ENCODE assay signal across 8 cellular contexts in the genomic region with DNA sequence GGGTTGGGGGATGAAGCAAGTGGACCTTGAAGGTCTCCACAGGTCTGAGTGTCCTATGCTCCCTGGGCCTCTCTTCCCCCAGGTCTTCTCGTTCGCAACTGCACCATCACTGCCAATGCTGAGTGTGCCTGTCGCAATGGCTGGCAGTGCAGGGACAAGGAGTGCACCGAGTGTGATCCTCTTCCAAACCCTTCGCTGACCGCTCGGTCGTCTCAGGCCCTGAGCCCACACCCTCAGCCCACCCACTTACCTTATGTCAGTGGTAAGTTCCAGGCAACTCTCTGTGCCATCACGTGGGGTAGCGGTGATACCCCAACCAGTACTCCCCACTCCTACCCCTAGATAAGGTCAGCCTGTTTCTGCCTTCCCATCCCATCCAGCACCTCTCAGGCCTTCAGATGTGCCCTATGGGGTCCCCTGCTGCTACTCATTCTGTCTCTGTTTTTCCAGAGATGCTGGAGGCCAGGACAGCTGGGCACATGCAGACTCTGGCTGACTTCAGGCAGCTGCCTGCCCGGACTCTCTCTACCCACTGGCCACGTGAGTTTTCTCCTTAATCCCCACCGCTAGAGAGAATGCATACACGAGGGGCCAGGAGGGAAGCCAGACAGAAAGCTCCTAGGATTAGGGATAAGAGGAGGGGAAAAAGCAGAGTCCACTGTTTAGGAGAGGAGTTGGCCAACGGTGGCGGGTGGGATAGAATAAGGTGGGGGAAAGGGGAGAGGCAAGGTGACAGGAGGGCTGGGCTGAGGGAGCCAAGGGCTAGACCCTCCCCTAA. TPM values are rescaled to one million over a fixed set of nuclear protein-coding genes. Genes with fewer than 3 reads are reported as not detected.
DNase-seq lines count a peak whose midpoint lies in the region; ATAC-seq, FAIRE-seq and TF ChIP-seq lines count a peak whose summit lies in the region.

No MANE protein-coding gene starts in this region.

- H3K9me3 ChIP-seq in adrenal gland (replicated peaks in 1 of 3) (no peaks in the 10 kb centered on the region), HepG2 (ENCODE audit: low read length) (no peaks in the 10 kb centered on the region)

- FAIRE-seq in HepG2 (lab: Jason Lieb, UNC): no peak

- TF ChIP-seq POLR2A in adrenal gland (IDR thresholded peaks at IDR 0.05): no peak
- TF ChIP-seq POLR2A in HepG2 (IDR thresholded peaks at IDR 0.05; ENCODE audit: insufficient read depth in 1 of 2, low read depth in 2 of 2, low read length in 2 of 2): no peak

- no peak for TF ChIP-seq RAD21 in HepG2 (CRISPR knock-in tag; IDR thresholded peaks at IDR 0.05)

- DNase-seq in T-helper 1 cell (no peak), adrenal gland (peak in 2 of 7 donors; percentile 14 to 49), HepG2 (ENCODE audit: low spot score) (no peak), NCI-H2171 treated with DMSO at 0.1 percent for 48 hours (lab: John Stamatoyannopoulos, UW) (no peak), dermis blood vessel endothelial cell (no peak), T1000 (lab: John Stamatoyannopoulos, UW) (no peak)

- intact Hi-C loops in adrenal gland (cut with DNase I) (loop anchor here in 1 of 2 donors (5.0 kb wide), 1 partner anchor 63 kb away; no protein-coding TSS in a partner anchor), HepG2 (cut with micrococcal nuclease; ENCODE audit: unreplicated experiment) (no loop called here)

- no peaks in the 10 kb centered on the region for H3K27me3 Mint-ChIP-seq in T-helper 1 cell treated with Interleukin-12 subunit alpha and Interleukin-12 subunit beta and Interleukin-4 antibody, amounts not matched to agents 30 μg/mL and 1 μg/mL, for 36 hours (ENCODE audit: low read depth)

- 77 to 79% (median 78%) methylated on average over 16 of the region's 16 CpGs for WGBS in adrenal gland, 4 donors
- 88% methylated on average over 16 of the region's 16 CpGs for WGBS in HepG2 (ENCODE audit: low lambda C conversion rate)

- no TSS peak for BruUV-seq in HepG2 (replicated peaks; lab: Mats Ljungman, UMichigan)

- peaks cover 67% of the 10 kb centered on the region for H3K36me3 Mint-ChIP-seq in T-helper 1 cell treated with Interleukin-12 subunit alpha and Interleukin-12 subunit beta and Interleukin-4 antibody, amounts not matched to agents 30 μg/mL and 1 μg/mL, for 36 hours (ENCODE audit: low read depth)

- H3K9ac ChIP-seq in HepG2 (ENCODE audit: insufficient read depth, low read depth, low read length): no peak overlapping the region

- peak overlapping the region; percentile 98 for H3K4me3 Mint-ChIP-seq in T-helper 1 cell treated with Interleukin-12 subunit alpha and Interleukin-12 subunit beta and Interleukin-4 antibody, amounts not matched to agents 30 μg/mL and 1 μg/mL, for 36 hours

- no peaks in the 10 kb centered on the region for H3K9me3 Mint-ChIP-seq in T-helper 1 cell treated with Interleukin-12 subunit alpha and Interleukin-12 subunit beta and Interleukin-4 antibody, amounts not matched to agents 30 μg/mL and 1 μg/mL, for 36 hours

- H3K4me1 ChIP-seq in adrenal gland (replicated peaks in 1 of 2) (peaks cover 21 to 23% of the 10 kb centered on the region in 2 donors), HepG2 (ENCODE audit: insufficient read depth, low read length) (peaks cover 47% of the 10 kb centered on the region)

- H3K27ac ChIP-seq in adrenal gland: peak overlapping the region in 3 of 5 donors; percentile 92 to 98 (median 95)
- H3K27ac ChIP-seq in HepG2 (ENCODE audit: extremely low read length, insufficient read depth, low read length): peak overlapping the region; percentile 90
- H3K27ac ChIP-seq in temporal lobe (ENCODE audit: low read depth, low read length): peak overlapping the region; percentile 94

- H4K20me1 ChIP-seq in HepG2 (ENCODE audit: insufficient read depth, low read length): no peaks in the 10 kb centered on the region

- no peak overlapping the region for H2AFZ ChIP-seq in HepG2 (ENCODE audit: low read length)

- H3K36me3 ChIP-seq in adrenal gland (replicated peaks in 1 of 2) (peaks cover 0 to 20% of the 10 kb centered on the region in 2 donors), HepG2 (replicated peaks in 1 of 2; ENCODE audit: control insufficient read depth in 1 of 2, insufficient read depth in 2 of 2, low read length in 2 of 2) (peaks cover 0 to 5% of the 10 kb centered on the region in 2 experiments; a peak in 3 of 5 replicates)

- in situ Hi-C loops in HepG2 (cut with HindIII; ENCODE audit: extremely low pct_ligation_motif_present, low pct_unique_long_range_greater_than_20kb): loop anchor here (25.0 kb wide), 1 partner anchor 388 kb away; no protein-coding TSS in a partner anchor

- peak overlapping the region; percentile 95 for H3K4me2 ChIP-seq in HepG2 (ENCODE audit: low read depth, low read length)

- H3K4me1 Mint-ChIP-seq in T-helper 1 cell treated with Interleukin-12 subunit alpha and Interleukin-12 subunit beta and Interleukin-4 antibody, amounts not matched to agents 30 μg/mL and 1 μg/mL, for 36 hours (ENCODE audit: low read depth): peaks cover 60% of the 10 kb centered on the region

- TF ChIP-seq EP300 in HepG2 (IDR thresholded peaks at IDR 0.05; ENCODE audit: low read depth in 2 of 2, low read length in 2 of 2): no peak
- no peak for TF ChIP-seq EP300 in HepG2 (CRISPR knock-in tag; IDR thresholded peaks at IDR 0.05; ENCODE audit: borderline replicate concordance)

- no peak for ATAC-seq in HepG2

- H3K4me3 ChIP-seq in adrenal gland (peak overlapping the region in 2 of 4 donors; percentile 59 to 83), HepG2 (replicated peaks in 1 of 3; ENCODE audit: insufficient read depth in 1 of 3, low read depth in 2 of 3, low read length in 3 of 3) (no peak overlapping the region; a peak in 1 of 6 replicates)

- peaks cover 4% of the 10 kb centered on the region for H3K79me2 ChIP-seq in HepG2 (ENCODE audit: insufficient read depth, low read length)

- CTCF ChIA-PET in HepG2 (lab: Yijun Ruan, JAX; ENCODE audit: low intra/inter-chr PET ratio, low total read pairs): no interaction called here

- POLR2A ChIA-PET in HepG2 (lab: Yijun Ruan, JAX): interaction anchor here (1.3 to 4.0 kb wide), 8 partner anchors 9 to 114 kb away, joined by 3 to 68 read pairs (median 14); a partner anchor contains a TSS

- H3K27me3 ChIP-seq in adrenal gland (no peaks in the 10 kb centered on the region), HepG2 (ENCODE audit: control insufficient read depth in 1 of 2, insufficient read depth in 2 of 2, low read length in 2 of 2) (no peaks in the 10 kb centered on the region; a peak in 1 of 5 replicates)

- H3K27ac Mint-ChIP-seq in T-helper 1 cell treated with Interleukin-12 subunit alpha and Interleukin-12 subunit beta and Interleukin-4 antibody, amounts not matched to agents 30 μg/mL and 1 μg/mL, for 36 hours: peak overlapping the region; percentile 97

- TF ChIP-seq CTCF in adrenal gland (IDR thresholded peaks at IDR 0.05): no peak
- no peak for TF ChIP-seq CTCF in HepG2 (CRISPR knock-in tag; IDR thresholded peaks at IDR 0.05)

RNA-seq across cellular contexts. Expression of a gene that starts 1.6 kb away (rescaled TPM):
- 10 to 100 TPM; 19.4 to 42.4 (median 35.7) TPM for total RNA-seq in adrenal gland
- polyA plus RNA-seq in adrenal gland: 10 to 100 TPM; 13.8 to 41.6 (median 26.5) TPM
- total RNA-seq in HepG2 (2016; rRNA removed; fragmentation: Illumina TruSeq; extraction: Trizol): 3.2 and 10.0 TPM in 2 replicates
- 1.6 and 1.7 TPM in 2 replicates for total RNA-seq in HepG2 (2016; cell fraction: cytosol; rRNA removed; fragmentation: Illumina TruSeq; extraction: Trizol; ENCODE audit: low read depth)
- 3.4 and 9.9 TPM in 2 replicates for total RNA-seq in HepG2 (2016; cell fraction: insoluble cytoplasmic fraction; rRNA removed; fragmentation: Illumina TruSeq; extraction: Trizol)
- 1.8 and 2.5 TPM in 2 replicates for total RNA-seq in HepG2 (2016; cell fraction: membrane; rRNA removed; fragmentation: Illumina TruSeq; extraction: Trizol)
- 9.2 and 10.0 TPM in 2 replicates for total RNA-seq in HepG2 (2016; cell fraction: nucleus; rRNA removed; fragmentation: Illumina TruSeq; extraction: Trizol)
- polyA plus RNA-seq in HepG2 (2011; rRNA removed): 14.0 and 14.5 TPM in 2 replicates
- 10.0 and 15.1 TPM in 2 replicates for polyA plus RNA-seq in HepG2 (2011; cell fraction: cytosol; rRNA removed)
- polyA plus RNA-seq in HepG2 (2011; cell fraction: nucleus; rRNA removed): 23.3 and 24.2 TPM in 2 replicates
- polyA plus RNA-seq in HepG2 (2012): 4.2 and 4.3 TPM in 2 replicates
- polyA plus RNA-seq in HepG2 (2016; cell fraction: cytosol; fragmentation: Illumina TruSeq; extraction: Trizol; ENCODE audit: low read depth): 1.7 TPM in 2 replicates
- polyA plus RNA-seq in HepG2 (2016; cell fraction: insoluble cytoplasmic fraction; fragmentation: Illumina TruSeq; extraction: Trizol; ENCODE audit: low read depth): 3.3 and 4.4 TPM in 2 replicates
- polyA plus RNA-seq in HepG2 (2016; cell fraction: membrane; fragmentation: Illumina TruSeq; extraction: Trizol; ENCODE audit: low read depth): 2.9 and 3.9 TPM in 2 replicates
- polyA plus RNA-seq in HepG2 (2016; cell fraction: nucleus; fragmentation: Illumina TruSeq; extraction: Trizol; ENCODE audit: insufficient read depth, low read depth): 12.3 and 14.0 TPM in 2 replicates
- 0.84 and 17.6 TPM in 2 replicates for polyA minus RNA-seq in HepG2 (2011; rRNA and poly(A)+ RNA removed; ENCODE audit: low replicate concordance)
- 3.3 and 3.5 TPM in 2 replicates for polyA minus RNA-seq in HepG2 (2011; cell fraction: cytosol; rRNA and poly(A)+ RNA removed)
- 14.5 and 16.5 TPM in 2 replicates for polyA minus RNA-seq in HepG2 (2011; cell fraction: nucleus; rRNA and poly(A)+ RNA removed)
- 0.98 TPM for total RNA-seq in temporal lobe
- total RNA-seq in dermis blood vessel endothelial cell: 23.0 and 26.1 TPM in 2 replicates

RNA-seq across cellular contexts. Expression of a gene that starts 5.5 kb away (rescaled TPM):
- total RNA-seq in adrenal gland: 1 to 10 TPM in 2 of 8 donors, under 1 TPM in 5, not detected in 1; 0.18 to 8.9 (median 0.55) TPM
- 1 to 10 TPM in 2 of 3 donors, under 1 TPM in 1; 0.77 to 2.1 (median 1.1) TPM for polyA plus RNA-seq in adrenal gland
- total RNA-seq in HepG2 (2016; rRNA removed; fragmentation: Illumina TruSeq; extraction: Trizol): not detected in 2 replicates
- total RNA-seq in HepG2 (2016; cell fraction: cytosol; rRNA removed; fragmentation: Illumina TruSeq; extraction: Trizol; ENCODE audit: low read depth): not detected in 2 replicates
- total RNA-seq in HepG2 (2016; cell fraction: insoluble cytoplasmic fraction; rRNA removed; fragmentation: Illumina TruSeq; extraction: Trizol): not detected in 2 replicates
- total RNA-seq in HepG2 (2016; cell fraction: membrane; rRNA removed; fragmentation: Illumina TruSeq; extraction: Trizol): not detected in 2 replicates
- not detected in 2 replicates for total RNA-seq in HepG2 (2016; cell fraction: nucleus; rRNA removed; fragmentation: Illumina TruSeq; extraction: Trizol)
- 0.12 and 0.18 TPM in 2 replicates for polyA plus RNA-seq in HepG2 (2011; rRNA removed)
- 0.05 and 0.15 TPM in 2 replicates for polyA plus RNA-seq in HepG2 (2011; cell fraction: cytosol; rRNA removed)
- not detected in 2 replicates for polyA plus RNA-seq in HepG2 (2011; cell fraction: nucleus; rRNA removed)
- polyA plus RNA-seq in HepG2 (2012): 0.17 TPM in 1 of 2 replicates, not detected in the other
- polyA plus RNA-seq in HepG2 (2016; cell fraction: cytosol; fragmentation: Illumina TruSeq; extraction: Trizol; ENCODE audit: low read depth): not detected in 2 replicates
- polyA plus RNA-seq in HepG2 (2016; cell fraction: insoluble cytoplasmic fraction; fragmentation: Illumina TruSeq; extraction: Trizol; ENCODE audit: low read depth): not detected in 2 replicates
- polyA plus RNA-seq in HepG2 (2016; cell fraction: membrane; fragmentation: Illumina TruSeq; extraction: Trizol; ENCODE audit: low read depth): not detected in 2 replicates
- not detected in 2 replicates for polyA plus RNA-seq in HepG2 (2016; cell fraction: nucleus; fragmentation: Illumina TruSeq; extraction: Trizol; ENCODE audit: insufficient read depth, low read depth)
- polyA minus RNA-seq in HepG2 (2011; rRNA and poly(A)+ RNA removed; ENCODE audit: low replicate concordance): 0.18 and 0.23 TPM in 2 replicates
- not detected in 2 replicates for polyA minus RNA-seq in HepG2 (2011; cell fraction: cytosol; rRNA and poly(A)+ RNA removed)
- not detected in 2 replicates for polyA minus RNA-seq in HepG2 (2011; cell fraction: nucleus; rRNA and poly(A)+ RNA removed)
- 0.25 TPM for total RNA-seq in temporal lobe
- not detected in 2 replicates for total RNA-seq in dermis blood vessel endothelial cell

RNA-seq across cellular contexts. Expression of a gene that starts 20.2 kb away (rescaled TPM):
- total RNA-seq in adrenal gland (10 to 100 TPM in 3 of 8 donors, 1 to 10 TPM in 5; 5.1 to 16.8 (median 9.1) TPM), HepG2 (2016; rRNA removed; fragmentation: Illumina TruSeq; extraction: Trizol) (0.45 and 2.5 TPM in 2 replicates), temporal lobe (0.98 TPM), dermis blood vessel endothelial cell (0.51 and 4.1 TPM in 2 replicates)
- polyA plus RNA-seq in adrenal gland (10 to 100 TPM in 1 of 3 donors, 1 to 10 TPM in 2; 7.3 to 26.7 (median 9.6) TPM), HepG2 (2011; rRNA removed) (7.4 and 8.0 TPM in 2 replicates)
- 0.81 TPM in 1 of 2 replicates, not detected in the other for total RNA-seq in HepG2 (2016; cell fraction: cytosol; rRNA removed; fragmentation: Illumina TruSeq; extraction: Trizol; ENCODE audit: low read depth)
- 0.97 and 3.1 TPM in 2 replicates for total RNA-seq in HepG2 (2016; cell fraction: insoluble cytoplasmic fraction; rRNA removed; fragmentation: Illumina TruSeq; extraction: Trizol)
- total RNA-seq in HepG2 (2016; cell fraction: membrane; rRNA removed; fragmentation: Illumina TruSeq; extraction: Trizol): 0.59 and 0.68 TPM in 2 replicates
- 5.5 and 5.9 TPM in 2 replicates for total RNA-seq in HepG2 (2016; cell fraction: nucleus; rRNA removed; fragmentation: Illumina TruSeq; extraction: Trizol)
- polyA plus RNA-seq in HepG2 (2011; cell fraction: cytosol; rRNA removed): 2.5 and 2.8 TPM in 2 replicates
- 25.6 and 29.4 TPM in 2 replicates for polyA plus RNA-seq in HepG2 (2011; cell fraction: nucleus; rRNA removed)
- polyA plus RNA-seq in HepG2 (2012): 3.2 and 3.5 TPM in 2 replicates
- polyA plus RNA-seq in HepG2 (2016; cell fraction: cytosol; fragmentation: Illumina TruSeq; extraction: Trizol; ENCODE audit: low read depth): 0.18 and 0.24 TPM in 2 replicates
- 1.4 and 2.2 TPM in 2 replicates for polyA plus RNA-seq in HepG2 (2016; cell fraction: insoluble cytoplasmic fraction; fragmentation: Illumina TruSeq; extraction: Trizol; ENCODE audit: low read depth)
- 0.49 and 0.91 TPM in 2 replicates for polyA plus RNA-seq in HepG2 (2016; cell fraction: membrane; fragmentation: Illumina TruSeq; extraction: Trizol; ENCODE audit: low read depth)
- polyA plus RNA-seq in HepG2 (2016; cell fraction: nucleus; fragmentation: Illumina TruSeq; extraction: Trizol; ENCODE audit: insufficient read depth, low read depth): 12.1 and 15.4 TPM in 2 replicates
- 5.9 and 16.5 TPM in 2 replicates for polyA minus RNA-seq in HepG2 (2011; rRNA and poly(A)+ RNA removed; ENCODE audit: low replicate concordance)
- polyA minus RNA-seq in HepG2 (2011; cell fraction: cytosol; rRNA and poly(A)+ RNA removed): 0.99 and 1.8 TPM in 2 replicates
- polyA minus RNA-seq in HepG2 (2011; cell fraction: nucleus; rRNA and poly(A)+ RNA removed): 9.4 and 13.9 TPM in 2 replicates

RNA-seq across cellular contexts. Expression of a gene that starts 42.8 kb away (rescaled TPM):
- total RNA-seq in adrenal gland: 100 to 1,000 TPM in 5 of 8 donors, 10 to 100 TPM in 3; 64.7 to 221 (median 145) TPM
- polyA plus RNA-seq in adrenal gland: 100 to 1,000 TPM in 1 of 3 donors, 10 to 100 TPM in 2; 67.2 to 161 (median 83.3) TPM
- total RNA-seq in HepG2 (2016; rRNA removed; fragmentation: Illumina TruSeq; extraction: Trizol): 278 and 343 TPM in 2 replicates
- total RNA-seq in HepG2 (2016; cell fraction: cytosol; rRNA removed; fragmentation: Illumina TruSeq; extraction: Trizol; ENCODE audit: low read depth): 189 and 218 TPM in 2 replicates
- total RNA-seq in HepG2 (2016; cell fraction: insoluble cytoplasmic fraction; rRNA removed; fragmentation: Illumina TruSeq; extraction: Trizol): 286 and 361 TPM in 2 replicates
- total RNA-seq in HepG2 (2016; cell fraction: membrane; rRNA removed; fragmentation: Illumina TruSeq; extraction: Trizol): 199 and 207 TPM in 2 replicates
- total RNA-seq in HepG2 (2016; cell fraction: nucleus; rRNA removed; fragmentation: Illumina TruSeq; extraction: Trizol): 80.6 and 104 TPM in 2 replicates
- 52.5 and 64.8 TPM in 2 replicates for polyA plus RNA-seq in HepG2 (2011; rRNA removed)
- 82.5 and 89.0 TPM in 2 replicates for polyA plus RNA-seq in HepG2 (2011; cell fraction: cytosol; rRNA removed)
- 20.2 and 20.8 TPM in 2 replicates for polyA plus RNA-seq in HepG2 (2011; cell fraction: nucleus; rRNA removed)
- 128 and 181 TPM in 2 replicates for polyA plus RNA-seq in HepG2 (2012)
- polyA plus RNA-seq in HepG2 (2016; cell fraction: cytosol; fragmentation: Illumina TruSeq; extraction: Trizol; ENCODE audit: low read depth): 188 and 220 TPM in 2 replicates
- polyA plus RNA-seq in HepG2 (2016; cell fraction: insoluble cytoplasmic fraction; fragmentation: Illumina TruSeq; extraction: Trizol; ENCODE audit: low read depth): 342 and 349 TPM in 2 replicates
- 177 and 178 TPM in 2 replicates for polyA plus RNA-seq in HepG2 (2016; cell fraction: membrane; fragmentation: Illumina TruSeq; extraction: Trizol; ENCODE audit: low read depth)
- polyA plus RNA-seq in HepG2 (2016; cell fraction: nucleus; fragmentation: Illumina TruSeq; extraction: Trizol; ENCODE audit: insufficient read depth, low read depth): 114 and 136 TPM in 2 replicates
- polyA minus RNA-seq in HepG2 (2011; rRNA and poly(A)+ RNA removed; ENCODE audit: low replicate concordance): 25.3 and 67.0 TPM in 2 replicates
- polyA minus RNA-seq in HepG2 (2011; cell fraction: cytosol; rRNA and poly(A)+ RNA removed): 12.4 and 18.6 TPM in 2 replicates
- polyA minus RNA-seq in HepG2 (2011; cell fraction: nucleus; rRNA and poly(A)+ RNA removed): 10.1 and 13.3 TPM in 2 replicates
- 39.8 TPM for total RNA-seq in temporal lobe
- total RNA-seq in dermis blood vessel endothelial cell: 86.4 and 167 TPM in 2 replicates

RNA-seq across cellular contexts. Expression of a gene that starts 43.6 kb away (rescaled TPM):
- total RNA-seq in adrenal gland (10 to 100 TPM; 11.5 to 33.9 (median 23.7) TPM), HepG2 (2016; rRNA removed; fragmentation: Illumina TruSeq; extraction: Trizol) (65.6 and 100 TPM in 2 replicates), temporal lobe (11.6 TPM), dermis blood vessel endothelial cell (28.2 and 102 TPM in 2 replicates)
- polyA plus RNA-seq in adrenal gland (10 to 100 TPM in 1 of 3 donors, 1 to 10 TPM in 2; 6.6 to 10.1 (median 10.0) TPM), HepG2 (2011; rRNA removed) (42.8 and 51.1 TPM in 2 replicates)
- total RNA-seq in HepG2 (2016; cell fraction: cytosol; rRNA removed; fragmentation: Illumina TruSeq; extraction: Trizol; ENCODE audit: low read depth): 7.2 and 7.6 TPM in 2 replicates
- total RNA-seq in HepG2 (2016; cell fraction: insoluble cytoplasmic fraction; rRNA removed; fragmentation: Illumina TruSeq; extraction: Trizol): 68.5 and 86.5 TPM in 2 replicates
- total RNA-seq in HepG2 (2016; cell fraction: membrane; rRNA removed; fragmentation: Illumina TruSeq; extraction: Trizol): 25.1 and 25.2 TPM in 2 replicates
- 57.8 and 60.8 TPM in 2 replicates for total RNA-seq in HepG2 (2016; cell fraction: nucleus; rRNA removed; fragmentation: Illumina TruSeq; extraction: Trizol)
- 32.2 and 41.0 TPM in 2 replicates for polyA plus RNA-seq in HepG2 (2011; cell fraction: cytosol; rRNA removed)
- polyA plus RNA-seq in HepG2 (2011; cell fraction: nucleus; rRNA removed): 46.7 and 50.4 TPM in 2 replicates
- polyA plus RNA-seq in HepG2 (2012): 31.0 and 53.6 TPM in 2 replicates
- polyA plus RNA-seq in HepG2 (2016; cell fraction: cytosol; fragmentation: Illumina TruSeq; extraction: Trizol; ENCODE audit: low read depth): 3.4 and 4.5 TPM in 2 replicates
- 56.7 and 71.7 TPM in 2 replicates for polyA plus RNA-seq in HepG2 (2016; cell fraction: insoluble cytoplasmic fraction; fragmentation: Illumina TruSeq; extraction: Trizol; ENCODE audit: low read depth)
- polyA plus RNA-seq in HepG2 (2016; cell fraction: membrane; fragmentation: Illumina TruSeq; extraction: Trizol; ENCODE audit: low read depth): 12.3 and 13.7 TPM in 2 replicates
- polyA plus RNA-seq in HepG2 (2016; cell fraction: nucleus; fragmentation: Illumina TruSeq; extraction: Trizol; ENCODE audit: insufficient read depth, low read depth): 73.7 and 78.3 TPM in 2 replicates
- 92.8 and 252 TPM in 2 replicates for polyA minus RNA-seq in HepG2 (2011; rRNA and poly(A)+ RNA removed; ENCODE audit: low replicate concordance)
- 51.6 and 71.6 TPM in 2 replicates for polyA minus RNA-seq in HepG2 (2011; cell fraction: cytosol; rRNA and poly(A)+ RNA removed)
- 62.8 and 68.9 TPM in 2 replicates for polyA minus RNA-seq in HepG2 (2011; cell fraction: nucleus; rRNA and poly(A)+ RNA removed)
